Comparison of ENCODE assay signal across 28 cellular contexts in genomic region chr10:56522166-56522565, GRCh38.
"Had no signal": no experiment of that assay in that cellular context is flagged by ENCODE, and none has a peak within 500 bp of the region (broad histone marks: within the 10 kb centered on the region; RNA-seq: fewer than 3 reads in every experiment).

No MANE protein-coding gene starts in this region.

- FAIRE-seq: bronchial epithelial cell, TTC549 had no signal

- DNase-seq: activated B cell treated with CpG ODN at 0.5 μM for 24 hours; activated CD4-positive, alpha-beta memory T cell treated with anti-CD3 and anti-CD28 coated beads, Interleukin-2, amount 10 ng/mL, durations not matched to agents 7 days and 5 days; activated CD4-positive, alpha-beta T cell treated with anti-CD3 and anti-CD28 coated beads for 1 hour; activated CD4-positive, alpha-beta T cell treated with anti-CD3 and anti-CD28 coated beads for 36 hours; activated CD4-positive, alpha-beta T cell treated with anti-CD3 and anti-CD28 coated beads for 48 hours; activated CD4-positive, alpha-beta T cell treated with anti-CD3 and anti-CD28 coated beads, Interleukin-2, amount 10 ng/mL, durations not matched to agents 7 days and 5 days; activated CD4-positive, alpha-beta T cell treated with anti-CD3 and anti-CD28 coated beads, Interleukin-2, amount 50 U/mL, for 48 hours; activated CD8-positive, alpha-beta memory T cell treated with anti-CD3 and anti-CD28 coated beads for 24 hours; activated CD8-positive, alpha-beta memory T cell treated with anti-CD3 and anti-CD28 coated beads, Interleukin-2, amount 10 ng/mL, durations not matched to agents 7 days and 5 days; activated CD8-positive, alpha-beta memory T cell treated with anti-CD3 and anti-CD28 coated beads, Interleukin-2, amount 50 U/mL, for 48 hours; activated CD8-positive, alpha-beta T cell treated with anti-CD3 and anti-CD28 coated beads, Interleukin-2, amount 10 ng/mL, durations not matched to agents 7 days and 5 days; activated effector memory CD4-positive, alpha-beta T cell treated with Interleukin-2 at 50 U/mL for 16 hours; activated gamma-delta T cell; activated naive CD4-positive, alpha-beta T cell treated with anti-CD3 and anti-CD28 coated beads, Interleukin-2, amount 10 ng/mL, durations not matched to agents 7 days and 5 days; activated naive CD4-positive, alpha-beta T cell treated with Interleukin-2 at 50 U/mL for 16 hours; activated naive CD8-positive, alpha-beta T cell treated with anti-CD3 and anti-CD28 coated beads, Interleukin-2, amount 10 ng/mL, durations not matched to agents 7 days and 5 days; activated naive CD8-positive, alpha-beta T cell treated with anti-CD3 and anti-CD28 coated beads, Interleukin-2, amount 50 U/mL, for 24 hours; activated T-cell treated with anti-CD3 and anti-CD28 coated beads, Interleukin-2, amount 50 U/mL, for 24 hours; activated T-cell treated with anti-CD3 and anti-CD28 coated beads, Interleukin-2, amount 50 U/mL, for 48 hours; amygdala; anterior cingulate cortex; caudate nucleus; cerebellar nuclear complex; T-helper 1 cell; T-helper 2 cell; T-helper 9 cell had no signal

- ATAC-seq: activated CD4-positive, alpha-beta T cell treated with anti-CD3 and anti-CD28 coated beads for 36 hours; activated CD8-positive, alpha-beta memory T cell treated with anti-CD3 and anti-CD28 coated beads, Interleukin-2, amount 10 ng/mL, durations not matched to agents 7 days and 5 days; activated CD8-positive, alpha-beta T cell treated with anti-CD3 and anti-CD28 coated beads, Interleukin-2, amount 10 ng/mL, durations not matched to agents 7 days and 5 days; activated naive CD8-positive, alpha-beta T cell treated with anti-CD3 and anti-CD28 coated beads, Interleukin-2, amount 50 U/mL, for 24 hours had no signal
